1 cellular context compared by ENCODE assay signal in the genomic region with DNA sequence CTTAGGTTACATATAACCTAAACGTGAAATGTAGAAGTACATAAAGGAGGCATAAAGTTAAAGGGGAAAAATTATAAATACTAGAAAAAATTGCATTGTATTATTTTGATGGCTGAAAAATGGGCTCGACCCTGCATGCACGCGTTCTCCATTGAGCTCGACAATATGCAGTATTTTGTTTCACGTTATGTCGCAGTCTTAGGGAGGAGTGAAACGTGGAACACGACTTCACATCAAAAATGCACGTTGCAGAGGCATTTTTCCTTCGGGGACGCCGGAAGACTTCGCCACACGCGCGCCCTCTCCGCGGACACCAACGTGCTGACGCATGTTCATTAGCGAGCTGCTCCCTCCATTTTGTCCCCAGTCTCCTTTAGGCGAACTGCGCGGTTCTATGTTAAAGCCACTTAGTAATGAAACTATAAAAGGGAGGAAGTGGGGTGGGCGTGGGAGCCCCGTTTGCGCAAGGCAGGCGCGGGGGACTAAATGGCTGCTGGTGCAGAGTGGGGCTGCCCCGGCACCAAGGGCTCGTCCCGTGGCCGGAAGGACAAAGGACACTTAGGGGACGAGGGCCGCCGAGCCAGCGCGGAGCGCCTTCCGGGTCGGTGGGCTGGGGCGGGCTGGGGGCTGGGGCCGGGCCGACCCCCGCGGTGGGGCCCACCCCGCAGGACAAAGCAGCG.
TF ChIP-seq lines count a peak whose summit lies in the region.

No MANE protein-coding gene starts in this region.

TF ChIP-seq in HepG2, 621 proteins besides CTCF, POLR2A, EP300 and RAD21 (continued from another document and continues in another):
- no peak for TF ChIP-seq MAFG (CRISPR knock-in tag; IDR thresholded peaks at IDR 0.05)
- peak; percentile 54 for TF ChIP-seq GABPA (IDR thresholded peaks at IDR 0.05; ENCODE audit: low read depth, low read length)
- TF ChIP-seq GABPA (CRISPR knock-in tag; IDR thresholded peaks at IDR 0.05; ENCODE audit: low read depth) = peak; percentile 83
- TF ChIP-seq, protein P1, sequence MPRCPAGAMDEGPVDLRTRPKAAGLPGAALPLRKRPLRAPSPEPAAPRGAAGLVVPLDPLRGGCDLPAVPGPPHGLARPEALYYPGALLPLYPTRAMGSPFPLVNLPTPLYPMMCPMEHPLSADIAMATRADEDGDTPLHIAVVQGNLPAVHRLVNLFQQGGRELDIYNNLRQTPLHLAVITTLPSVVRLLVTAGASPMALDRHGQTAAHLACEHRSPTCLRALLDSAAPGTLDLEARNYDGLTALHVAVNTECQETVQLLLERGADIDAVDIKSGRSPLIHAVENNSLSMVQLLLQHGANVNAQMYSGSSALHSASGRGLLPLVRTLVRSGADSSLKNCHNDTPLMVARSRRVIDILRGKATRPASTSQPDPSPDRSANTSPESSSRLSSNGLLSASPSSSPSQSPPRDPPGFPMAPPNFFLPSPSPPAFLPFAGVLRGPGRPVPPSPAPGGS (CRISPR knock-in tag; IDR thresholded peaks at IDR 0.05) = peak; percentile 68; the same call in 1 of the 2 replicates
- peak; percentile 14; the same call in 1 of the 2 replicates for TF ChIP-seq NFYB (CRISPR knock-in tag; IDR thresholded peaks at IDR 0.05)
- TF ChIP-seq SAP130 (CRISPR knock-in tag; IDR thresholded peaks at IDR 0.05; ENCODE audit: low read depth) = peak; percentile 71; the same call in 1 of the 2 replicates
- peak; percentile 53; the same call in 1 of the 2 replicates for TF ChIP-seq SAFB2 (CRISPR knock-in tag; IDR thresholded peaks at IDR 0.05; ENCODE audit: borderline replicate concordance, low read depth)
- TF ChIP-seq PRDM10 (CRISPR knock-in tag; IDR thresholded peaks at IDR 0.05; ENCODE audit: low read depth) = peak; percentile 16; the same call in 1 of the 2 replicates
- TF ChIP-seq ZNF430 (CRISPR knock-in tag; IDR thresholded peaks at IDR 0.05) = peak; percentile 77; the same call in 1 of the 2 replicates
- no peak; the same call in 1 of the 2 replicates for TF ChIP-seq ZNF615 (CRISPR knock-in tag; IDR thresholded peaks at IDR 0.05; ENCODE audit: borderline replicate concordance)
- peak; percentile 86; the same call in 1 of the 2 replicates for TF ChIP-seq ZNF800 (CRISPR knock-in tag; IDR thresholded peaks at IDR 0.05)
- TF ChIP-seq ZFP90 (CRISPR knock-in tag; IDR thresholded peaks at IDR 0.05; ENCODE audit: borderline replicate concordance) = peak; percentile 72
- no peak for TF ChIP-seq SNAI1 (CRISPR knock-in tag; IDR thresholded peaks at IDR 0.05; ENCODE audit: borderline replicate concordance)
- peak; percentile 97 for TF ChIP-seq PHF21A (CRISPR knock-in tag; IDR thresholded peaks at IDR 0.05)
- TF ChIP-seq GLI4 (CRISPR knock-in tag; IDR thresholded peaks at IDR 0.05; ENCODE audit: borderline replicate concordance) = no peak
- no peak for TF ChIP-seq ZNF296 (CRISPR knock-in tag; conservative IDR thresholded peaks at IDR 0.05)
- peak; percentile 60; the same call in 1 of the 2 replicates for TF ChIP-seq ZNF451 (CRISPR knock-in tag; IDR thresholded peaks at IDR 0.05)
- TF ChIP-seq, protein P2, sequence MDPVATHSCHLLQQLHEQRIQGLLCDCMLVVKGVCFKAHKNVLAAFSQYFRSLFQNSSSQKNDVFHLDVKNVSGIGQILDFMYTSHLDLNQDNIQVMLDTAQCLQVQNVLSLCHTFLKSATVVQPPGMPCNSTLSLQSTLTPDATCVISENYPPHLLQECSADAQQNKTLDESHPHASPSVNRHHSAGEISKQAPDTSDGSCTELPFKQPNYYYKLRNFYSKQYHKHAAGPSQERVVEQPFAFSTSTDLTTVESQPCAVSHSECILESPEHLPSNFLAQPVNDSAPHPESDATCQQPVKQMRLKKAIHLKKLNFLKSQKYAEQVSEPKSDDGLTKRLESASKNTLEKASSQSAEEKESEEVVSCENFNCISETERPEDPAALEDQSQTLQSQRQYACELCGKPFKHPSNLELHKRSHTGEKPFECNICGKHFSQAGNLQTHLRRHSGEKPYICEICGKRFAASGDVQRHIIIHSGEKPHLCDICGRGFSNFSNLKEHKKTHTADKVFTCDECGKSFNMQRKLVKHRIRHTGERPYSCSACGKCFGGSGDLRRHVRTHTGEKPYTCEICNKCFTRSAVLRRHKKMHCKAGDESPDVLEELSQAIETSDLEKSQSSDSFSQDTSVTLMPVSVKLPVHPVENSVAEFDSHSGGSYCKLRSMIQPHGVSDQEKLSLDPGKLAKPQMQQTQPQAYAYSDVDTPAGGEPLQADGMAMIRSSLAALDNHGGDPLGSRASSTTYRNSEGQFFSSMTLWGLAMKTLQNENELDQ (CRISPR knock-in tag; IDR thresholded peaks at IDR 0.05; ENCODE audit: borderline replicate concordance) = no peak
- TF ChIP-seq, protein P3, sequence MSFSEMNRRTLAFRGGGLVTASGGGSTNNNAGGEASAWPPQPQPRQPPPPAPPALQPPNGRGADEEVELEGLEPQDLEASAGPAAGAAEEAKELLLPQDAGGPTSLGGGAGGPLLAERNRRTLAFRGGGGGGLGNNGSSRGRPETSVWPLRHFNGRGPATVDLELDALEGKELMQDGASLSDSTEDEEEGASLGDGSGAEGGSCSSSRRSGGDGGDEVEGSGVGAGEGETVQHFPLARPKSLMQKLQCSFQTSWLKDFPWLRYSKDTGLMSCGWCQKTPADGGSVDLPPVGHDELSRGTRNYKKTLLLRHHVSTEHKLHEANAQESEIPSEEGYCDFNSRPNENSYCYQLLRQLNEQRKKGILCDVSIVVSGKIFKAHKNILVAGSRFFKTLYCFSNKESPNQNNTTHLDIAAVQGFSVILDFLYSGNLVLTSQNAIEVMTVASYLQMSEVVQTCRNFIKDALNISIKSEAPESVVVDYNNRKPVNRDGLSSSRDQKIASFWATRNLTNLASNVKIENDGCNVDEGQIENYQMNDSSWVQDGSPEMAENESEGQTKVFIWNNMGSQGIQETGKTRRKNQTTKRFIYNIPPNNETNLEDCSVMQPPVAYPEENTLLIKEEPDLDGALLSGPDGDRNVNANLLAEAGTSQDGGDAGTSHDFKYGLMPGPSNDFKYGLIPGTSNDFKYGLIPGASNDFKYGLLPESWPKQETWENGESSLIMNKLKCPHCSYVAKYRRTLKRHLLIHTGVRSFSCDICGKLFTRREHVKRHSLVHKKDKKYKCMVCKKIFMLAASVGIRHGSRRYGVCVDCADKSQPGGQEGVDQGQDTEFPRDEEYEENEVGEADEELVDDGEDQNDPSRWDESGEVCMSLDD (CRISPR knock-in tag; IDR thresholded peaks at IDR 0.05; ENCODE audit: borderline replicate concordance) = 0 out of 2 replicates have a peak, but pooled peaks have one; percentile 86
- 0 out of 2 replicates have a peak, but pooled peaks have one; percentile 19 for TF ChIP-seq GMEB2 (CRISPR knock-in tag; IDR thresholded peaks at IDR 0.05; ENCODE audit: low read depth)
- TF ChIP-seq CHD2 (IDR thresholded peaks at IDR 0.05; ENCODE audit: low read depth, low read length) = 0 out of 2 replicates have a peak, but pooled peaks have one; percentile 6
- TF ChIP-seq GTF2F1 (IDR thresholded peaks at IDR 0.05; ENCODE audit: low read length) = no peak
- TF ChIP-seq HIC2 (CRISPR knock-in tag; IDR thresholded peaks at IDR 0.05; ENCODE audit: low read depth) = no peak
- TF ChIP-seq, protein P4, sequence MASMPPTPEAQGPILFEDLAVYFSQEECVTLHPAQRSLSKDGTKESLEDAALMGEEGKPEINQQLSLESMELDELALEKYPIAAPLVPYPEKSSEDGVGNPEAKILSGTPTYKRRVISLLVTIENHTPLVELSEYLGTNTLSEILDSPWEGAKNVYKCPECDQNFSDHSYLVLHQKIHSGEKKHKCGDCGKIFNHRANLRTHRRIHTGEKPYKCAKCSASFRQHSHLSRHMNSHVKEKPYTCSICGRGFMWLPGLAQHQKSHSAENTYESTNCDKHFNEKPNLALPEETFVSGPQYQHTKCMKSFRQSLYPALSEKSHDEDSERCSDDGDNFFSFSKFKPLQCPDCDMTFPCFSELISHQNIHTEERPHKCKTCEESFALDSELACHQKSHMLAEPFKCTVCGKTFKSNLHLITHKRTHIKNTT (CRISPR knock-in tag; IDR thresholded peaks at IDR 0.05) = no peak
- 0 out of 2 replicates have a peak, but pooled peaks have one; percentile 19 for TF ChIP-seq NR2F6 (IDR thresholded peaks at IDR 0.05)
- TF ChIP-seq NR2F6 (CRISPR knock-in tag; IDR thresholded peaks at IDR 0.05) = peak; percentile 53
- peak; percentile 65 for TF ChIP-seq ZFP91 (CRISPR knock-in tag; IDR thresholded peaks at IDR 0.05; ENCODE audit: borderline replicate concordance)
- TF ChIP-seq, protein P5, sequence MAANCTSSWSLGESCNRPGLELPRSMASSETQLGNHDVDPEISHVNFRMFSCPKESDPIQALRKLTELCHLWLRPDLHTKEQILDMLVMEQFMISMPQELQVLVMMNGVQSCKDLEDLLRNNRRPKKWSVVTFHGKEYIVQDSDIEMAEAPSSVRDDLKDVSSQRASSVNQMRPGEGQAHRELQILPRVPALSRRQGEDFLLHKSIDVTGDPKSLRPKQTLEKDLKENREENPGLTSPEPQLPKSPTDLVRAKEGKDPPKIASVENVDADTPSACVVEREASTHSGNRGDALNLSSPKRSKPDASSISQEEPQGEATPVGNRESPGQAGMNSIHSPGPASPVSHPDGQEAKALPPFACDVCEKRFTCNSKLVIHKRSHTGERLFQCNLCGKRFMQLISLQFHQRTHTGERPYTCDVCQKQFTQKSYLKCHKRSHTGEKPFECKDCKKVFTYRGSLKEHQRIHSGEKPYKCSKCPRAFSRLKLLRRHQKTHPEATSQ (CRISPR knock-in tag; IDR thresholded peaks at IDR 0.05; ENCODE audit: borderline replicate concordance) = peak; percentile 79; the same call in 1 of the 2 replicates
